Comparison of ENCODE assay signal across 1 cellular context in the genomic region with DNA sequence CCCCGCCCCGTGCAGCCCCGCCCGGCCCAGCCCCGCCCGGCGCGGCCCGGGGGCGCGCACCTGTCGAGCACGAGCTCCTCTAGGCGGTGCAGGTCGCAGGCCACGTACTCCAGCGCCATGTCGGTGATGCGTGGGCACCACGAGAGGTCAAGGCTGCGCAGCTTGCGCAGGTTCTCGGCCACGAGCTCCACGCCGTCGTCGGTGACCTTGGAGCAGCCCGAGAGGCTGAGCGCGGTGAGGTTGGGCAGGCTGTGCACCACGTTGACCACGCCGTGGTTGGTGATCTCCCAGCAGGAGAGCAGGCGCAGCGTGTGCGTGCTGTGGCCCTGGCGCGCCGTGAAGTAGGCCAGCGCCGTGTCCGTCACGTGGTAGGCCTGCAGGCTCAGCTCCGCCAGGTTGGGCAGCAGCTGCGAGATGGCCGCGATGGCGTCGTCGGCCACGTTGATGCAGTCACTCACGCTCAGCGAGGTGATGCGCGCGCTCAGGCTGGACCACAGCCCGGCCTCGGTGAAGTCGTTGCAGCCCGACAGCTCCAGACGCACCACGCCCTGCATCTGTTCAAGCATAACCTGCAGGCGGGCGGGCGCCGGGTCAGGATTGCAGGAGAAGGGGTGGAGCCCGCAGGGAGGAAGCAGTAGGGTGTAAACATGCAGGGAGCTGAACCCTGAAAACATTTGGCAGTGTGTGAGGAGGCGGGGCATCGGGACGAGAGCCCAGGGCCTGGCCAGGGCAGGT.
TF ChIP-seq lines count a peak whose summit lies in the region.

No MANE protein-coding gene starts in this region.

TF ChIP-seq in GM12878, 131 proteins besides CTCF, POLR2A, EP300 and RAD21 (continues in another document):
- TF ChIP-seq, protein P1, sequence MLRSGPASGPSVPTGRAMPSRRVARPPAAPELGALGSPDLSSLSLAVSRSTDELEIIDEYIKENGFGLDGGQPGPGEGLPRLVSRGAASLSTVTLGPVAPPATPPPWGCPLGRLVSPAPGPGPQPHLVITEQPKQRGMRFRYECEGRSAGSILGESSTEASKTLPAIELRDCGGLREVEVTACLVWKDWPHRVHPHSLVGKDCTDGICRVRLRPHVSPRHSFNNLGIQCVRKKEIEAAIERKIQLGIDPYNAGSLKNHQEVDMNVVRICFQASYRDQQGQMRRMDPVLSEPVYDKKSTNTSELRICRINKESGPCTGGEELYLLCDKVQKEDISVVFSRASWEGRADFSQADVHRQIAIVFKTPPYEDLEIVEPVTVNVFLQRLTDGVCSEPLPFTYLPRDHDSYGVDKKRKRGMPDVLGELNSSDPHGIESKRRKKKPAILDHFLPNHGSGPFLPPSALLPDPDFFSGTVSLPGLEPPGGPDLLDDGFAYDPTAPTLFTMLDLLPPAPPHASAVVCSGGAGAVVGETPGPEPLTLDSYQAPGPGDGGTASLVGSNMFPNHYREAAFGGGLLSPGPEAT (IDR thresholded peaks at IDR 0.05; ENCODE audit: low read depth), result no peak
- TF ChIP-seq, protein P2, sequence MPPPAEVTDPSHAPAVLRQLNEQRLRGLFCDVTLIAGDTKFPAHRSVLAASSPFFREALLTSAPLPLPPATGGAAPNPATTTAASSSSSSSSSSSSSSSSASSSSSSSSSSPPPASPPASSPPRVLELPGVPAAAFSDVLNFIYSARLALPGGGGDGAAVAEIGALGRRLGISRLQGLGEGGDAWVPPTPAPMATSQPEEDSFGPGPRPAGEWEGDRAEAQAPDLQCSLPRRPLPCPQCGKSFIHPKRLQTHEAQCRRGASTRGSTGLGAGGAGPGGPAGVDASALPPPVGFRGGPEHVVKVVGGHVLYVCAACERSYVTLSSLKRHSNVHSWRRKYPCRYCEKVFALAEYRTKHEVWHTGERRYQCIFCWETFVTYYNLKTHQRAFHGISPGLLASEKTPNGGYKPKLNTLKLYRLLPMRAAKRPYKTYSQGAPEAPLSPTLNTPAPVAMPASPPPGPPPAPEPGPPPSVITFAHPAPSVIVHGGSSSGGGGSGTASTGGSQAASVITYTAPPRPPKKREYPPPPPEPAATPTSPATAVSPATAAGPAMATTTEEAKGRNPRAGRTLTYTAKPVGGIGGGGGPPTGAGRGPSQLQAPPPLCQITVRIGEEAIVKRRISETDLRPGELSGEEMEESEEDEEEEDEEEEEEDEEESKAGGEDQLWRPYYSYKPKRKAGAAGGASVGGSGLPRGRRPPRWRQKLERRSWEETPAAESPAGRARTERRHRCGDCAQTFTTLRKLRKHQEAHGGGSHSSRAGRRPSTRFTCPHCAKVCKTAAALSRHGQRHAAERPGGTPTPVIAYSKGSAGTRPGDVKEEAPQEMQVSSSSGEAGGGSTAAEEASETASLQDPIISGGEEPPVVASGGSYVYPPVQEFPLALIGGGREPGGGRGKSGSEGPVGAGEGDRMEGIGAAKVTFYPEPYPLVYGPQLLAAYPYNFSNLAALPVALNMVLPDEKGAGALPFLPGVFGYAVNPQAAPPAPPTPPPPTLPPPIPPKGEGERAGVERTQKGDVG (CRISPR knock-in tag; IDR thresholded peaks at IDR 0.05), result no peak
- TF ChIP-seq RB1 (IDR thresholded peaks at IDR 0.05; ENCODE audit: borderline replicate concordance), result 0 out of 2 replicates have a peak, but pooled peaks have one; percentile 21
- peak; percentile 48 for TF ChIP-seq MYC (IDR thresholded peaks at IDR 0.05; ENCODE audit: insufficient read depth, insufficient read length, insufficient replicate concordance, low read length, severe bottlenecking)
- TF ChIP-seq SREBF1 (IDR thresholded peaks at IDR 0.05; ENCODE audit: low read length), result no peak
- 0 out of 2 replicates have a peak, but pooled peaks have one; percentile 19 for TF ChIP-seq NRF1 (conservative IDR thresholded peaks at IDR 0.05; ENCODE audit: low read depth, low read length)
- no peak for TF ChIP-seq JUND (IDR thresholded peaks at IDR 0.05; ENCODE audit: low read depth, low read length)
- no peak for TF ChIP-seq ZNF384 (IDR thresholded peaks at IDR 0.05; ENCODE audit: borderline replicate concordance, low read depth, low read length)
- TF ChIP-seq, protein P3, sequence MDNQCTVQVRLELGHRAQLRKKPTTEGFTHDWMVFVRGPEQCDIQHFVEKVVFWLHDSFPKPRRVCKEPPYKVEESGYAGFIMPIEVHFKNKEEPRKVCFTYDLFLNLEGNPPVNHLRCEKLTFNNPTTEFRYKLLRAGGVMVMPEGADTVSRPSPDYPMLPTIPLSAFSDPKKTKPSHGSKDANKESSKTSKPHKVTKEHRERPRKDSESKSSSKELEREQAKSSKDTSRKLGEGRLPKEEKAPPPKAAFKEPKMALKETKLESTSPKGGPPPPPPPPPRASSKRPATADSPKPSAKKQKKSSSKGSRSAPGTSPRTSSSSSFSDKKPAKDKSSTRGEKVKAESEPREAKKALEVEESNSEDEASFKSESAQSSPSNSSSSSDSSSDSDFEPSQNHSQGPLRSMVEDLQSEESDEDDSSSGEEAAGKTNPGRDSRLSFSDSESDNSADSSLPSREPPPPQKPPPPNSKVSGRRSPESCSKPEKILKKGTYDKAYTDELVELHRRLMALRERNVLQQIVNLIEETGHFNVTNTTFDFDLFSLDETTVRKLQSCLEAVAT (IDR thresholded peaks at IDR 0.05), result peak; percentile 51; the same call in 1 of the 2 replicates
- TF ChIP-seq, protein P4, sequence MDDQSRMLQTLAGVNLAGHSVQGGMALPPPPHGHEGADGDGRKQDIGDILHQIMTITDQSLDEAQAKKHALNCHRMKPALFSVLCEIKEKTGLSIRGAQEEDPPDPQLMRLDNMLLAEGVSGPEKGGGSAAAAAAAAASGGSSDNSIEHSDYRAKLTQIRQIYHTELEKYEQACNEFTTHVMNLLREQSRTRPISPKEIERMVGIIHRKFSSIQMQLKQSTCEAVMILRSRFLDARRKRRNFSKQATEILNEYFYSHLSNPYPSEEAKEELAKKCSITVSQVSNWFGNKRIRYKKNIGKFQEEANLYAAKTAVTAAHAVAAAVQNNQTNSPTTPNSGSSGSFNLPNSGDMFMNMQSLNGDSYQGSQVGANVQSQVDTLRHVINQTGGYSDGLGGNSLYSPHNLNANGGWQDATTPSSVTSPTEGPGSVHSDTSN (IDR thresholded peaks at IDR 0.05; ENCODE audit: insufficient replicate concordance, low read depth, low read length), result no peak
- TF ChIP-seq HDAC6 (IDR thresholded peaks at IDR 0.05; ENCODE audit: unreplicated experiment), result no peak
- TF ChIP-seq SPI1 (IDR thresholded peaks at IDR 0.05; ENCODE audit: borderline replicate concordance, insufficient read depth, low read depth, low read length), result no peak
- 0 out of 2 replicates have a peak, but pooled peaks have one; percentile 84 for TF ChIP-seq HDGF (IDR thresholded peaks at IDR 0.05)
- 0 out of 2 replicates have a peak, but pooled peaks have one; percentile 44 for TF ChIP-seq SMARCA5 (IDR thresholded peaks at IDR 0.05)
- TF ChIP-seq, protein P5, sequence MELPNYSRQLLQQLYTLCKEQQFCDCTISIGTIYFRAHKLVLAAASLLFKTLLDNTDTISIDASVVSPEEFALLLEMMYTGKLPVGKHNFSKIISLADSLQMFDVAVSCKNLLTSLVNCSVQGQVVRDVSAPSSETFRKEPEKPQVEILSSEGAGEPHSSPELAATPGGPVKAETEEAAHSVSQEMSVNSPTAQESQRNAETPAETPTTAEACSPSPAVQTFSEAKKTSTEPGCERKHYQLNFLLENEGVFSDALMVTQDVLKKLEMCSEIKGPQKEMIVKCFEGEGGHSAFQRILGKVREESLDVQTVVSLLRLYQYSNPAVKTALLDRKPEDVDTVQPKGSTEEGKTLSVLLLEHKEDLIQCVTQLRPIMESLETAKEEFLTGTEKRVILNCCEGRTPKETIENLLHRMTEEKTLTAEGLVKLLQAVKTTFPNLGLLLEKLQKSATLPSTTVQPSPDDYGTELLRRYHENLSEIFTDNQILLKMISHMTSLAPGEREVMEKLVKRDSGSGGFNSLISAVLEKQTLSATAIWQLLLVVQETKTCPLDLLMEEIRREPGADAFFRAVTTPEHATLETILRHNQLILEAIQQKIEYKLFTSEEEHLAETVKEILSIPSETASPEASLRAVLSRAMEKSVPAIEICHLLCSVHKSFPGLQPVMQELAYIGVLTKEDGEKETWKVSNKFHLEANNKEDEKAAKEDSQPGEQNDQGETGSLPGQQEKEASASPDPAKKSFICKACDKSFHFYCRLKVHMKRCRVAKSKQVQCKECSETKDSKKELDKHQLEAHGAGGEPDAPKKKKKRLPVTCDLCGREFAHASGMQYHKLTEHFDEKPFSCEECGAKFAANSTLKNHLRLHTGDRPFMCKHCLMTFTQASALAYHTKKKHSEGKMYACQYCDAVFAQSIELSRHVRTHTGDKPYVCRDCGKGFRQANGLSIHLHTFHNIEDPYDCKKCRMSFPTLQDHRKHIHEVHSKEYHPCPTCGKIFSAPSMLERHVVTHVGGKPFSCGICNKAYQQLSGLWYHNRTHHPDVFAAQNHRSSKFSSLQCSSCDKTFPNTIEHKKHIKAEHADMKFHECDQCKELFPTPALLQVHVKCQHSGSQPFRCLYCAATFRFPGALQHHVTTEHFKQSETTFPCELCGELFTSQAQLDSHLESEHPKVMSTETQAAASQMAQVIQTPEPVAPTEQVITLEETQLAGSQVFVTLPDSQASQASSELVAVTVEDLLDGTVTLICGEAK (IDR thresholded peaks at IDR 0.05; ENCODE audit: borderline replicate concordance), result no peak
- no peak for TF ChIP-seq CREB1 (IDR thresholded peaks at IDR 0.05; ENCODE audit: low read depth)
- TF ChIP-seq TAF1 (IDR thresholded peaks at IDR 0.05; ENCODE audit: borderline replicate concordance, low read depth, low read length), result no peak
- TF ChIP-seq, protein P6, sequence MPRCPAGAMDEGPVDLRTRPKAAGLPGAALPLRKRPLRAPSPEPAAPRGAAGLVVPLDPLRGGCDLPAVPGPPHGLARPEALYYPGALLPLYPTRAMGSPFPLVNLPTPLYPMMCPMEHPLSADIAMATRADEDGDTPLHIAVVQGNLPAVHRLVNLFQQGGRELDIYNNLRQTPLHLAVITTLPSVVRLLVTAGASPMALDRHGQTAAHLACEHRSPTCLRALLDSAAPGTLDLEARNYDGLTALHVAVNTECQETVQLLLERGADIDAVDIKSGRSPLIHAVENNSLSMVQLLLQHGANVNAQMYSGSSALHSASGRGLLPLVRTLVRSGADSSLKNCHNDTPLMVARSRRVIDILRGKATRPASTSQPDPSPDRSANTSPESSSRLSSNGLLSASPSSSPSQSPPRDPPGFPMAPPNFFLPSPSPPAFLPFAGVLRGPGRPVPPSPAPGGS (IDR thresholded peaks at IDR 0.05; ENCODE audit: borderline replicate concordance, insufficient read depth, low read depth, low read length, poor library complexity, severe bottlenecking), result no peak
- TF ChIP-seq GATAD2B (conservative IDR thresholded peaks at IDR 0.05; ENCODE audit: low read depth), result peak; percentile 77; the same call in 1 of the 2 replicates
- TF ChIP-seq FOXK2 (IDR thresholded peaks at IDR 0.05), result no peak; the same call in 1 of the 2 replicates
- no peak for TF ChIP-seq RAD51 (IDR thresholded peaks at IDR 0.05)
- TF ChIP-seq POLR2AphosphoS2 (IDR thresholded peaks at IDR 0.05; ENCODE audit: low read depth, low read length), result 0 out of 2 replicates have a peak, but pooled peaks have one; percentile 31
- TF ChIP-seq, protein P7, sequence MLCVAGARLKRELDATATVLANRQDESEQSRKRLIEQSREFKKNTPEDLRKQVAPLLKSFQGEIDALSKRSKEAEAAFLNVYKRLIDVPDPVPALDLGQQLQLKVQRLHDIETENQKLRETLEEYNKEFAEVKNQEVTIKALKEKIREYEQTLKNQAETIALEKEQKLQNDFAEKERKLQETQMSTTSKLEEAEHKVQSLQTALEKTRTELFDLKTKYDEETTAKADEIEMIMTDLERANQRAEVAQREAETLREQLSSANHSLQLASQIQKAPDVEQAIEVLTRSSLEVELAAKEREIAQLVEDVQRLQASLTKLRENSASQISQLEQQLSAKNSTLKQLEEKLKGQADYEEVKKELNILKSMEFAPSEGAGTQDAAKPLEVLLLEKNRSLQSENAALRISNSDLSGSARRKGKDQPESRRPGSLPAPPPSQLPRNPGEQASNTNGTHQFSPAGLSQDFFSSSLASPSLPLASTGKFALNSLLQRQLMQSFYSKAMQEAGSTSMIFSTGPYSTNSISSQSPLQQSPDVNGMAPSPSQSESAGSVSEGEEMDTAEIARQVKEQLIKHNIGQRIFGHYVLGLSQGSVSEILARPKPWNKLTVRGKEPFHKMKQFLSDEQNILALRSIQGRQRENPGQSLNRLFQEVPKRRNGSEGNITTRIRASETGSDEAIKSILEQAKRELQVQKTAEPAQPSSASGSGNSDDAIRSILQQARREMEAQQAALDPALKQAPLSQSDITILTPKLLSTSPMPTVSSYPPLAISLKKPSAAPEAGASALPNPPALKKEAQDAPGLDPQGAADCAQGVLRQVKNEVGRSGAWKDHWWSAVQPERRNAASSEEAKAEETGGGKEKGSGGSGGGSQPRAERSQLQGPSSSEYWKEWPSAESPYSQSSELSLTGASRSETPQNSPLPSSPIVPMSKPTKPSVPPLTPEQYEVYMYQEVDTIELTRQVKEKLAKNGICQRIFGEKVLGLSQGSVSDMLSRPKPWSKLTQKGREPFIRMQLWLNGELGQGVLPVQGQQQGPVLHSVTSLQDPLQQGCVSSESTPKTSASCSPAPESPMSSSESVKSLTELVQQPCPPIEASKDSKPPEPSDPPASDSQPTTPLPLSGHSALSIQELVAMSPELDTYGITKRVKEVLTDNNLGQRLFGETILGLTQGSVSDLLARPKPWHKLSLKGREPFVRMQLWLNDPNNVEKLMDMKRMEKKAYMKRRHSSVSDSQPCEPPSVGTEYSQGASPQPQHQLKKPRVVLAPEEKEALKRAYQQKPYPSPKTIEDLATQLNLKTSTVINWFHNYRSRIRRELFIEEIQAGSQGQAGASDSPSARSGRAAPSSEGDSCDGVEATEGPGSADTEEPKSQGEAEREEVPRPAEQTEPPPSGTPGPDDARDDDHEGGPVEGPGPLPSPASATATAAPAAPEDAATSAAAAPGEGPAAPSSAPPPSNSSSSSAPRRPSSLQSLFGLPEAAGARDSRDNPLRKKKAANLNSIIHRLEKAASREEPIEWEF (IDR thresholded peaks at IDR 0.05; ENCODE audit: insufficient replicate concordance, low read depth, low read length), result no peak
- TF ChIP-seq NR2C1 (IDR thresholded peaks at IDR 0.05), result peak; percentile 61
- TF ChIP-seq, protein P8, sequence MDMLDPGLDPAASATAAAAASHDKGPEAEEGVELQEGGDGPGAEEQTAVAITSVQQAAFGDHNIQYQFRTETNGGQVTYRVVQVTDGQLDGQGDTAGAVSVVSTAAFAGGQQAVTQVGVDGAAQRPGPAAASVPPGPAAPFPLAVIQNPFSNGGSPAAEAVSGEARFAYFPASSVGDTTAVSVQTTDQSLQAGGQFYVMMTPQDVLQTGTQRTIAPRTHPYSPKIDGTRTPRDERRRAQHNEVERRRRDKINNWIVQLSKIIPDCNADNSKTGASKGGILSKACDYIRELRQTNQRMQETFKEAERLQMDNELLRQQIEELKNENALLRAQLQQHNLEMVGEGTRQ (IDR thresholded peaks at IDR 0.05; ENCODE audit: borderline replicate concordance, low read depth, low read length), result peak; percentile 12; the same call in 1 of the 2 replicates
